8 cellular contexts compared by ENCODE assay signal in the genomic region with DNA sequence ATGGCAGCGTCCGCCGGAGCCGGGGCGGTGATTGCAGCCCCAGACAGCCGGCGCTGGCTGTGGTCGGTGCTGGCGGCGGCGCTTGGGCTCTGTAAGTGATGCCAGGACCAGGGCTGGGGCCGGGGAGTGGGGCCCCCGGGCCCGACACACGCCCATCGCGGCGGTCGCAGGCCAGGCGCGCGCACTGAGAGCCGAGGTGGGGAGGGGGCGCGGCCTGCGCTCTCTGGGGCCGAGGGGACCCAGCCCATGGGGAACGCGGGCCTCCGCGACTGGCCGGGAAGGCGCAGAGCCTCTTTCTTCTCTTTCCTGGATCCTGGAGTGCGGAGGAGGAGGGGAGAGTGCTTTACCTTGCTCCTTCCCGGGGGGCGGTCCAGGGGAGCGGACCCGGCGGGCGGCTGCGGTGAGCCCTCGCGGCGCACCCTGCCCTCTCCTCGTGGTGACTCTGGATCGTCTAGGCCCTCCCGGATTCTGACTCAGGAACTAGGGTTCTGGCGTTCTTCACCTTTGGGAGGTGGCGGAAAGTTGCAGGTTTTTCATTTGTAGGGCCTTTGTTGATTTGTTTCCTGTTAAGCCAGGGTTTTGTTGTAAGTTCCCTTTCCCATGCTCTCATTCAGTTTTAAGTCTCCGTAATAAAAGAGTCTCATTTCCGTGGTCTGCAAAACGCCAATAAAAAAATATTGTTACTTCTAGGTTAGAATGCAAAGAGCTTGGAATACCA. TPM values are rescaled to one million over a fixed set of nuclear protein-coding genes. Genes with fewer than 3 reads are reported as not detected.
DNase-seq lines count a peak whose midpoint lies in the region; ATAC-seq, FAIRE-seq and TF ChIP-seq lines count a peak whose summit lies in the region.

No MANE protein-coding gene starts in this region.

- intact Hi-C loops in HepG2 (cut with micrococcal nuclease; ENCODE audit: unreplicated experiment), result loop anchor here (5.0 kb wide), 2 partner anchors 35 to 215 kb away; partner anchors contain the start of genes DCAF6 and MPC2

- peak overlapping the region; percentile 66 for H3K27ac Mint-ChIP-seq in stimulated activated naive B cell treated with anti-CD40 and anti-IgM and Interleukin-4, amounts not matched to agents 10 μg/mL and 1 μg/mL and 100 μg/mL, for 72 hours

- CTCF ChIA-PET in HepG2 (lab: Yijun Ruan, JAX; ENCODE audit: low intra/inter-chr PET ratio, low total read pairs), result interaction anchor here (2.6 kb wide), 1 partner anchor 81 kb away, joined by 15 read pairs; no protein-coding TSS in a partner anchor

- peak; percentile 33 for DNase-seq in DMS79 treated with DMSO at 0.1 percent for 48 hours (lab: John Stamatoyannopoulos, UW)
- peak; percentile 51 for DNase-seq in HPDE6-E6E7 (ENCODE audit: extremely low spot score)
- DNase-seq in cerebellum (ENCODE audit: low spot score), result peak; percentile 29
- peak; percentile 27 for DNase-seq in HepG2 (ENCODE audit: low spot score)
- no peak for DNase-seq in stimulated activated naive B cell treated with anti-CD40 and anti-IgM and Interleukin-4, amounts not matched to agents 10 μg/mL and 1 μg/mL and 100 μg/mL, for 72 hours
- no peak for DNase-seq in hippocampal formation (lab: John Stamatoyannopoulos, UW)

- H3K36me3 ChIP-seq in SU-DHL-6 (ENCODE audit: low read length) (no peaks in the 10 kb centered on the region), HepG2 (replicated peaks in 1 of 2; ENCODE audit: control insufficient read depth in 1 of 2, insufficient read depth in 2 of 2, low read length in 2 of 2) (no peaks in the 10 kb centered on the region)

- H3K36me3 Mint-ChIP-seq in stimulated activated naive B cell treated with anti-CD40 and anti-IgM and Interleukin-4, amounts not matched to agents 10 μg/mL and 1 μg/mL and 100 μg/mL, for 72 hours, result peaks cover 8 to 18% of the 10 kb centered on the region in 2 donors

- in situ Hi-C loops in HepG2 (cut with HindIII; ENCODE audit: extremely low pct_ligation_motif_present, low pct_unique_long_range_greater_than_20kb), result loop anchor here (5.0 kb wide), 1 partner anchor 85 kb away; no protein-coding TSS in a partner anchor

- WGBS in HepG2 (ENCODE audit: low lambda C conversion rate), result 0% methylated on average over 6 of the region's 52 CpGs

- H4K20me1 ChIP-seq in SU-DHL-6 (ENCODE audit: low read depth, low read length) (no peaks in the 10 kb centered on the region), HepG2 (ENCODE audit: insufficient read depth, low read length) (peaks cover 3% of the 10 kb centered on the region)

- TF ChIP-seq CTCF in SU-DHL-6 (IDR thresholded peaks at IDR 0.05; ENCODE audit: insufficient read depth, low read length, poor library complexity, severe bottlenecking) (no peak), HepG2 (CRISPR knock-in tag; IDR thresholded peaks at IDR 0.05) (no peak)

- peak; percentile 24 for ATAC-seq in GM21423 (IDR thresholded peaks at IDR 0.05; ENCODE audit: unreplicated experiment)
- peak; percentile 75 for ATAC-seq in HepG2
- peak; percentile 47 to 56 for ATAC-seq in stimulated activated naive B cell treated with anti-CD40 and anti-IgM and Interleukin-4, amounts not matched to agents 10 μg/mL and 1 μg/mL and 100 μg/mL, for 72 hours (replicated peaks)

- BruUV-seq in HepG2 (replicated peaks; lab: Mats Ljungman, UMichigan), result no TSS peak

- H3K9ac ChIP-seq in SU-DHL-6 (ENCODE audit: low read length), result peak overlapping the region; percentile 78
- H3K9ac ChIP-seq in HepG2 (ENCODE audit: insufficient read depth, low read depth, low read length), result peak overlapping the region; percentile 81

- H3K4me2 ChIP-seq in SU-DHL-6 (ENCODE audit: low read depth, low read length, poor library complexity, severe bottlenecking) (peak overlapping the region; percentile 88), HepG2 (ENCODE audit: low read depth, low read length) (peak overlapping the region; percentile 83)

- H2AFZ ChIP-seq in SU-DHL-6 (ENCODE audit: low read depth, low read length, severe bottlenecking), result peak overlapping the region; percentile 96
- no peak overlapping the region for H2AFZ ChIP-seq in HepG2 (ENCODE audit: low read length)

- H3K4me1 ChIP-seq in HepG2 (ENCODE audit: insufficient read depth, low read length), result peaks cover 70% of the 10 kb centered on the region

- no peak for TF ChIP-seq RAD21 in HepG2 (CRISPR knock-in tag; IDR thresholded peaks at IDR 0.05)

- H3K27ac ChIP-seq in SU-DHL-6 (ENCODE audit: low read depth, low read length) (no peak overlapping the region), HepG2 (ENCODE audit: extremely low read length, insufficient read depth, low read length) (peak overlapping the region; percentile 76)

- POLR2A ChIA-PET in HepG2 (lab: Yijun Ruan, JAX), result interaction anchor here (1.3 kb wide), 1 partner anchor 214 kb away, joined by 6 read pairs; the partner anchor contains the start of genes DCAF6 and MPC2

- TF ChIP-seq POLR2A in HepG2 (IDR thresholded peaks at IDR 0.05; ENCODE audit: insufficient read depth in 1 of 2, low read depth in 2 of 2, low read length in 2 of 2), result no peak

- peaks cover 47 to 55% of the 10 kb centered on the region in 2 donors for H3K4me1 Mint-ChIP-seq in stimulated activated naive B cell treated with anti-CD40 and anti-IgM and Interleukin-4, amounts not matched to agents 10 μg/mL and 1 μg/mL and 100 μg/mL, for 72 hours

- H3K79me2 ChIP-seq in SU-DHL-6 (ENCODE audit: insufficient read depth, low read length) (no peaks in the 10 kb centered on the region), HepG2 (ENCODE audit: insufficient read depth, low read length) (peaks cover 46% of the 10 kb centered on the region)

- H3K27me3 ChIP-seq in SU-DHL-6 (ENCODE audit: low read length) (no peaks in the 10 kb centered on the region), HepG2 (ENCODE audit: control insufficient read depth in 1 of 2, insufficient read depth in 2 of 2, low read length in 2 of 2) (no peaks in the 10 kb centered on the region)

- H3K27me3 Mint-ChIP-seq in stimulated activated naive B cell treated with anti-CD40 and anti-IgM and Interleukin-4, amounts not matched to agents 10 μg/mL and 1 μg/mL and 100 μg/mL, for 72 hours, result no peaks in the 10 kb centered on the region

- 0 out of 2 replicates have a peak, but pooled peaks cover 2% of the 10 kb centered on the region for H3F3A ChIP-seq in SU-DHL-6 (ENCODE audit: insufficient read depth)

- H3K4me3 Mint-ChIP-seq in stimulated activated naive B cell treated with anti-CD40 and anti-IgM and Interleukin-4, amounts not matched to agents 10 μg/mL and 1 μg/mL and 100 μg/mL, for 72 hours, result peak overlapping the region; percentile 92 to 99

- TF ChIP-seq EP300 in HepG2 (IDR thresholded peaks at IDR 0.05; ENCODE audit: low read depth in 2 of 2, low read length in 2 of 2) (no peak), HepG2 (CRISPR knock-in tag; IDR thresholded peaks at IDR 0.05; ENCODE audit: borderline replicate concordance) (no peak)

- H3K9me3 Mint-ChIP-seq in stimulated activated naive B cell treated with anti-CD40 and anti-IgM and Interleukin-4, amounts not matched to agents 10 μg/mL and 1 μg/mL and 100 μg/mL, for 72 hours, result no peaks in the 10 kb centered on the region

- H3K9me2 ChIP-seq in SU-DHL-6 (replicated peaks; ENCODE audit: insufficient read depth, low read length), result no peaks in the 10 kb centered on the region

- no peak for FAIRE-seq in HepG2 (lab: Jason Lieb, UNC)

- no peaks in the 10 kb centered on the region for H3K9me3 ChIP-seq in SU-DHL-6 (ENCODE audit: insufficient read depth, low read length)
- no peaks in the 10 kb centered on the region for H3K9me3 ChIP-seq in HepG2 (ENCODE audit: low read length)

- H3K4me3 ChIP-seq in SU-DHL-6 (ENCODE audit: insufficient read depth, low read length, poor library complexity, severe bottlenecking), result peak overlapping the region; percentile 82
- H3K4me3 ChIP-seq in HepG2 (replicated peaks in 1 of 3; ENCODE audit: insufficient read depth in 1 of 3, low read depth in 2 of 3, low read length in 3 of 3), result peak overlapping the region; percentile 92 to 95 (median 92)

TF ChIP-seq in HepG2, 621 proteins besides CTCF, POLR2A, EP300 and RAD21 (continues in another document):
- TF ChIP-seq ZNF709 (CRISPR knock-in tag; IDR thresholded peaks at IDR 0.05) (peak; percentile 72; the same call in 1 of the 2 replicates), SP140L (CRISPR knock-in tag; IDR thresholded peaks at IDR 0.05; ENCODE audit: borderline replicate concordance) (no peak), RFXANK (CRISPR knock-in tag; IDR thresholded peaks at IDR 0.05) (no peak), ZNF331 (CRISPR knock-in tag; IDR thresholded peaks at IDR 0.05) (no peak)

RNA-seq across cellular contexts. Expression of gene MPZL1, which starts 0.5 kb away (rescaled TPM):
- total RNA-seq in cerebellum (134 TPM), HepG2 (2016; rRNA removed; fragmentation: Illumina TruSeq; extraction: Trizol) (43.9 and 68.7 TPM in 2 replicates)
- 32.2 and 32.5 TPM in 2 replicates for total RNA-seq in HepG2 (2016; cell fraction: cytosol; rRNA removed; fragmentation: Illumina TruSeq; extraction: Trizol; ENCODE audit: low read depth)
- 37.7 and 65.7 TPM in 2 replicates for total RNA-seq in HepG2 (2016; cell fraction: insoluble cytoplasmic fraction; rRNA removed; fragmentation: Illumina TruSeq; extraction: Trizol)
- 33.4 and 37.7 TPM in 2 replicates for total RNA-seq in HepG2 (2016; cell fraction: membrane; rRNA removed; fragmentation: Illumina TruSeq; extraction: Trizol)
- total RNA-seq in HepG2 (2016; cell fraction: nucleus; rRNA removed; fragmentation: Illumina TruSeq; extraction: Trizol), result 62.3 and 75.4 TPM in 2 replicates
- polyA plus RNA-seq in HepG2 (2011; rRNA removed), result 38.0 and 40.1 TPM in 2 replicates
- 16.8 and 31.1 TPM in 2 replicates for polyA plus RNA-seq in HepG2 (2011; cell fraction: cytosol; rRNA removed)
- polyA plus RNA-seq in HepG2 (2011; cell fraction: nucleus; rRNA removed), result 16.0 and 18.0 TPM in 2 replicates
- polyA plus RNA-seq in HepG2 (2012), result 41.2 and 46.3 TPM in 2 replicates
- 9.7 and 14.9 TPM in 2 replicates for polyA plus RNA-seq in HepG2 (2016; cell fraction: cytosol; fragmentation: Illumina TruSeq; extraction: Trizol; ENCODE audit: low read depth)
- polyA plus RNA-seq in HepG2 (2016; cell fraction: insoluble cytoplasmic fraction; fragmentation: Illumina TruSeq; extraction: Trizol; ENCODE audit: low read depth), result 43.0 and 47.2 TPM in 2 replicates
- 21.1 and 21.8 TPM in 2 replicates for polyA plus RNA-seq in HepG2 (2016; cell fraction: membrane; fragmentation: Illumina TruSeq; extraction: Trizol; ENCODE audit: low read depth)
- 99.6 and 104 TPM in 2 replicates for polyA plus RNA-seq in HepG2 (2016; cell fraction: nucleus; fragmentation: Illumina TruSeq; extraction: Trizol; ENCODE audit: insufficient read depth, low read depth)
- 23.5 and 65.7 TPM in 2 replicates for polyA minus RNA-seq in HepG2 (2011; rRNA and poly(A)+ RNA removed; ENCODE audit: low replicate concordance)
- polyA minus RNA-seq in HepG2 (2011; cell fraction: cytosol; rRNA and poly(A)+ RNA removed), result 37.6 and 52.6 TPM in 2 replicates
- polyA minus RNA-seq in HepG2 (2011; cell fraction: nucleus; rRNA and poly(A)+ RNA removed), result 26.1 and 36.4 TPM in 2 replicates

Comparison
In these comparisons a context has a peak if more than half of its experiments do, and no peak if none do; other contexts are left out.
1. DNase-seq: peak in DMS79 treated with DMSO at 0.1 percent for 48 hours (single experiment), HPDE6-E6E7 (single experiment), cerebellum (single experiment) and HepG2 (single experiment); none in stimulated activated naive B cell treated with anti-CD40 and anti-IgM and Interleukin-4, amounts not matched to agents 10 μg/mL and 1 μg/mL and 100 μg/mL, for 72 hours (single experiment) and hippocampal formation (0 of 2).
2. ATAC-seq: peak in every context shown above with its lines; median percentile 75 in HepG2; 52 in stimulated activated naive B cell treated with anti-CD40 and anti-IgM and Interleukin-4, amounts not matched to agents 10 μg/mL and 1 μg/mL and 100 μg/mL, for 72 hours; 24 in GM21423.